Comparison of ENCODE assay signal across 11 cellular contexts in the genomic region with DNA sequence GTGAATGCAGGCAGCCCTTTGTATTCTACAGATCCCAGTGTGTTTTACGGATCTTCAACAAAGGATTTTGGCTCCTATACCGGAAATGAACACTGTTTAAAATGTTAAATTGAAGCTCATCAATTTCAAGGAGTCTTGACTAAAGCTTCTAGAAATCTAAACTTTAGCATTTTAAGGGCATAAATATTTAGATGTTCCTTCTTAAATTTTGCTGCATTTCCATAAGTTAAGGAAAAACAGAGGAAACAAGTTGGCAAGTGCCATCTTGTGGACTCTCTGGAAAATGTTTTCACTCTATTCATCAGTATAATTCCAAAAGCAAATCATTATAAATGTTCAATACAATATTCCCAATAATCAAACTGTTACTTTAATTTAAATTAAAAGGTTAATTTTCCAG. TPM values are rescaled to one million over a fixed set of nuclear protein-coding genes. Genes with fewer than 3 reads are reported as not detected.
DNase-seq lines count a peak whose midpoint lies in the region; ATAC-seq and TF ChIP-seq lines count a peak whose summit lies in the region.
"Had no signal": no experiment of that assay in that cellular context is flagged by ENCODE, and none has a peak within 500 bp of the region (broad histone marks: within the 10 kb centered on the region; RNA-seq: fewer than 3 reads in every experiment).

No MANE protein-coding gene starts in this region.

- H3K9me3 ChIP-seq in OCI-LY3 (ENCODE audit: insufficient read depth, low read length) (no peaks in the 10 kb centered on the region), ascending aorta (no peaks in the 10 kb centered on the region)

- H3K79me2 ChIP-seq in OCI-LY3 (ENCODE audit: low read length): no peaks in the 10 kb centered on the region

- ATAC-seq in HG03354 (IDR thresholded peaks at IDR 0.05; ENCODE audit: poor library complexity, severe bottlenecking, unreplicated experiment) (no peak), HG03025 (IDR thresholded peaks at IDR 0.05; ENCODE audit: low FRiP score, unreplicated experiment) (no peak)
- no peak for ATAC-seq in stimulated activated naive CD8-positive, alpha-beta T cell treated with anti-CD3 and anti-CD28 coated beads, Interleukin-15, Interleukin-2, amounts not matched to agents 100 U/mL and 50 U/mL, for 24 hours
- ATAC-seq: activated T-helper 17 cell treated with anti-CD3 and anti-CD28 coated beads, Interleukin-2, amount 50 U/mL, for 72 hours had no signal

- H3K27me3 ChIP-seq in GM06990 (replicated peaks; ENCODE audit: control insufficient read depth, insufficient read depth, low read length) (no peaks in the 10 kb centered on the region), OCI-LY3 (ENCODE audit: low read depth, low read length) (no peaks in the 10 kb centered on the region), ascending aorta (no peaks in the 10 kb centered on the region)

- H3K36me3 ChIP-seq in GM06990 (ENCODE audit: control insufficient read depth, insufficient read depth, low read length) (no peaks in the 10 kb centered on the region), OCI-LY3 (replicated peaks; ENCODE audit: low read depth, low read length) (no peaks in the 10 kb centered on the region), ascending aorta (no peaks in the 10 kb centered on the region)

- H3K27ac ChIP-seq in OCI-LY3 (ENCODE audit: low read length) (no peak overlapping the region), ascending aorta (no peak overlapping the region)

- DNase-seq in GM06990 (ENCODE audit: extremely low read depth, insufficient read length): no peak
- peak; percentile 38 for DNase-seq in epithelial cell of esophagus (ENCODE audit: low read depth)
- peak; percentile 69 for DNase-seq in pons (ENCODE audit: low spot score)
- DNase-seq in ascending aorta (ENCODE audit: low spot score in 2 of 2): no peak
- DNase-seq in stimulated activated naive CD8-positive, alpha-beta T cell treated with anti-CD3 and anti-CD28 coated beads, Interleukin-15, Interleukin-2, amounts not matched to agents 100 U/mL and 50 U/mL, for 24 hours: no peak
- DNase-seq: naive B cell, NCI-H446 treated with DMSO at 0.1 percent for 48 hours had no signal

- H2AFZ ChIP-seq in OCI-LY3 (ENCODE audit: low read depth, low read length): peak overlapping the region; percentile 24

- no peaks in the 10 kb centered on the region for H4K20me1 ChIP-seq in OCI-LY3 (ENCODE audit: insufficient read depth, low read length)

- no peak overlapping the region for H3K4me3 ChIP-seq in GM06990 (replicated peaks; ENCODE audit: low read depth, low read length)
- 0 out of 2 replicates have a peak overlapping the region, but pooled peaks have one; percentile 30 for H3K4me3 ChIP-seq in OCI-LY3 (ENCODE audit: low read length)
- H3K4me3 ChIP-seq in epithelial cell of esophagus (ENCODE audit: low read length): no peak overlapping the region
- no peak overlapping the region for H3K4me3 ChIP-seq in ascending aorta

- intact Hi-C loops in ascending aorta (cut with DNase I): loop anchor here (1.0 kb wide), 1 partner anchor 214 kb away; no protein-coding TSS in a partner anchor

- H3K4me2 ChIP-seq in OCI-LY3 (ENCODE audit: low read length): peak overlapping the region; percentile 61

- H3K4me1 ChIP-seq in OCI-LY3 (ENCODE audit: low read length) (peaks cover 3% of the 10 kb centered on the region; the same call in 1 of the 2 replicates), ascending aorta (no peaks in the 10 kb centered on the region)

- TF ChIP-seq CTCF in GM06990 (IDR thresholded peaks at IDR 0.05; ENCODE audit: insufficient read depth, low read length, poor library complexity, severe bottlenecking): peak; percentile 4
- peak; percentile 74 for TF ChIP-seq CTCF in OCI-LY3 (IDR thresholded peaks at IDR 0.05; ENCODE audit: low read depth, low read length)
- TF ChIP-seq CTCF in epithelial cell of esophagus (IDR thresholded peaks at IDR 0.05; ENCODE audit: insufficient read depth, low read depth, low read length, missing control alignments): peak; percentile 58
- TF ChIP-seq CTCF in ascending aorta (IDR thresholded peaks at IDR 0.05): peak in 1 of 3 experiments; percentile 49

- H3K9ac ChIP-seq in OCI-LY3 (ENCODE audit: low read length): no peak overlapping the region

RNA-seq across cellular contexts. Expression of gene CHN1, which starts 19.6 kb away (rescaled TPM):
- total RNA-seq in ascending aorta: 7.8 TPM

Comparison
In these comparisons a context has a peak if more than half of its experiments do, and no peak if none do; other contexts are left out.
1. DNase-seq: peak in epithelial cell of esophagus (single experiment) and pons (single experiment); none in GM06990 (single experiment), ascending aorta (0 of 2) and stimulated activated naive CD8-positive, alpha-beta T cell treated with anti-CD3 and anti-CD28 coated beads, Interleukin-15, Interleukin-2, amounts not matched to agents 100 U/mL and 50 U/mL, for 24 hours (single experiment).